Comparison of ENCODE assay signal across 12 cellular contexts in genomic region chr2:48144777-48145176, GRCh38.
DNase-seq lines count a peak whose midpoint lies in the region; ATAC-seq and TF ChIP-seq lines count a peak whose summit lies in the region.
"Had no signal": no experiment of that assay in that cellular context is flagged by ENCODE, and none has a peak within 500 bp of the region (broad histone marks: within the 10 kb centered on the region; RNA-seq: fewer than 3 reads in every experiment).

No MANE protein-coding gene starts in this region.

- no peak overlapping the region for H2AFZ ChIP-seq in PC-3 (ENCODE audit: low read length)

- H3K4me3 Mint-ChIP-seq in activated naive CD4-positive, alpha-beta T cell treated with anti-CD3 and anti-CD28 coated beads, Interleukin-2, amount 10 ng/mL, durations not matched to agents 7 days and 5 days = no peak overlapping the region

- H3K9me3 Mint-ChIP-seq in activated naive CD4-positive, alpha-beta T cell treated with anti-CD3 and anti-CD28 coated beads, Interleukin-2, amount 10 ng/mL, durations not matched to agents 7 days and 5 days = peaks cover 2% of the 10 kb centered on the region
- H3K9me3 Mint-ChIP-seq: activated T-helper 2 cell treated with anti-CD3 and anti-CD28 coated beads, Interferon-gamma antibody, Interleukin-2, Interleukin-4, amounts not matched to agents 10 μg/mL and 5 μg/mL and 100 μg/mL, durations not matched to agents 14 hours and 24 hours and 36 hours had no signal

- H3K9me3 ChIP-seq in PC-3 (ENCODE audit: low read length) = no peaks in the 10 kb centered on the region

- no peaks in the 10 kb centered on the region for H4K20me1 ChIP-seq in PC-3 (ENCODE audit: low read length)
- H4K20me1 ChIP-seq: BLaER1 had no signal

- DNase-seq in activated naive CD4-positive, alpha-beta T cell treated with anti-CD3 and anti-CD28 coated beads, Interleukin-2, amount 10 ng/mL, durations not matched to agents 7 days and 5 days = no peak
- no peak for DNase-seq in activated naive CD4-positive, alpha-beta T cell (lab: John Stamatoyannopoulos, UW)
- peak; percentile 28 for DNase-seq in NCI-H2029 (lab: John Stamatoyannopoulos, UW)
- DNase-seq in amniotic epithelial cell (ENCODE audit: low read depth) = peak; percentile 50
- peak; percentile 67 for DNase-seq in retinal pigment epithelial cell (ENCODE audit: low read depth)
- no peak for DNase-seq in KG1 (lab: John Stamatoyannopoulos, UW)
- DNase-seq in NCI-H1436 treated with DMSO at 0.1 percent for 48 hours (lab: John Stamatoyannopoulos, UW) = no peak
- no peak for DNase-seq in PC-3
- DNase-seq: midbrain had no signal

- H3F3A ChIP-seq in PC-3 (ENCODE audit: low read length, unreplicated experiment) = no peaks in the 10 kb centered on the region

- TF ChIP-seq CTCF in retinal pigment epithelial cell (conservative IDR thresholded peaks at IDR 0.05; ENCODE audit: low read depth, low read length) = no peak
- no peak for TF ChIP-seq CTCF in PC-3 (conservative IDR thresholded peaks at IDR 0.05; ENCODE audit: low read depth, low read length)

- H3K4me3 ChIP-seq in retinal pigment epithelial cell (ENCODE audit: low read length) (no peak overlapping the region), PC-3 (ENCODE audit: low read length) (no peak overlapping the region)
- H3K4me3 ChIP-seq: BLaER1 had no signal

- peaks cover 18% of the 10 kb centered on the region for H3K4me1 Mint-ChIP-seq in activated naive CD4-positive, alpha-beta T cell treated with anti-CD3 and anti-CD28 coated beads, Interleukin-2, amount 10 ng/mL, durations not matched to agents 7 days and 5 days

- H3K9ac ChIP-seq in PC-3 (ENCODE audit: low read length) = no peak overlapping the region
- H3K9ac ChIP-seq: BLaER1 had no signal

- H3K4me1 ChIP-seq in PC-3 (ENCODE audit: insufficient read depth, low read length) = no peaks in the 10 kb centered on the region

- no TSS peak for BruUV-seq in PC-3 (replicated peaks; lab: Mats Ljungman, UMichigan)

- CTCF ChIA-PET in activated naive CD4-positive, alpha-beta T cell treated with anti-CD3 and anti-CD28 coated beads, Interleukin-2, amount 10 ng/mL, durations not matched to agents 7 days and 5 days (lab: Charles Lee) = no interaction called here
- CTCF ChIA-PET in PC-3 (lab: Charles Lee) = interaction anchor here (0.6 kb wide), 1 partner anchor 37 kb away, joined by 3 read pairs; no protein-coding TSS in a partner anchor

- H3K4me2 ChIP-seq in PC-3 (ENCODE audit: low read length) = no peak overlapping the region
- H3K4me2 ChIP-seq: BLaER1 had no signal

- POLR2A ChIA-PET in PC-3 (lab: Charles Lee; ENCODE audit: unreplicated experiment) = no interaction called here

- H3K36me3 Mint-ChIP-seq in activated naive CD4-positive, alpha-beta T cell treated with anti-CD3 and anti-CD28 coated beads, Interleukin-2, amount 10 ng/mL, durations not matched to agents 7 days and 5 days = peaks cover 3% of the 10 kb centered on the region

- H3K27ac Mint-ChIP-seq in activated naive CD4-positive, alpha-beta T cell treated with anti-CD3 and anti-CD28 coated beads, Interleukin-2, amount 10 ng/mL, durations not matched to agents 7 days and 5 days = peak overlapping the region; percentile 67

- H3K9me2 ChIP-seq in PC-3 (replicated peaks; ENCODE audit: low read length) = no peaks in the 10 kb centered on the region

- no peaks in the 10 kb centered on the region for H3K36me3 ChIP-seq in PC-3 (ENCODE audit: low read depth, low read length)
- H3K36me3 ChIP-seq: BLaER1 had no signal

- no peaks in the 10 kb centered on the region for H3K79me2 ChIP-seq in PC-3 (ENCODE audit: low read length)

- peaks cover 4% of the 10 kb centered on the region for H3K27me3 Mint-ChIP-seq in activated naive CD4-positive, alpha-beta T cell treated with anti-CD3 and anti-CD28 coated beads, Interleukin-2, amount 10 ng/mL, durations not matched to agents 7 days and 5 days

- intact Hi-C loops in PC-3 (cut with micrococcal nuclease) = no loop called here

- ATAC-seq in PC-3 = no peak
- ATAC-seq: sciatic nerve had no signal

- no peak overlapping the region for H3K27ac ChIP-seq in PC-3 (ENCODE audit: low read length)
- H3K27ac ChIP-seq: BLaER1 had no signal

- H3K27me3 ChIP-seq in PC-3 (ENCODE audit: low read length) = no peaks in the 10 kb centered on the region
- H3K27me3 ChIP-seq: BLaER1 had no signal

Comparison
In these comparisons a context has a peak if more than half of its experiments do, and no peak if none do; other contexts are left out.
1. DNase-seq: peak in NCI-H2029 (single experiment), amniotic epithelial cell (single experiment) and retinal pigment epithelial cell (single experiment); none in activated naive CD4-positive, alpha-beta T cell treated with anti-CD3 and anti-CD28 coated beads, Interleukin-2, amount 10 ng/mL, durations not matched to agents 7 days and 5 days (single experiment), activated naive CD4-positive, alpha-beta T cell (0 of 4), KG1 (single experiment), NCI-H1436 treated with DMSO at 0.1 percent for 48 hours (single experiment) and PC-3 (single experiment).